Comparison of ENCODE assay signal across 13 cellular contexts in the genomic region with DNA sequence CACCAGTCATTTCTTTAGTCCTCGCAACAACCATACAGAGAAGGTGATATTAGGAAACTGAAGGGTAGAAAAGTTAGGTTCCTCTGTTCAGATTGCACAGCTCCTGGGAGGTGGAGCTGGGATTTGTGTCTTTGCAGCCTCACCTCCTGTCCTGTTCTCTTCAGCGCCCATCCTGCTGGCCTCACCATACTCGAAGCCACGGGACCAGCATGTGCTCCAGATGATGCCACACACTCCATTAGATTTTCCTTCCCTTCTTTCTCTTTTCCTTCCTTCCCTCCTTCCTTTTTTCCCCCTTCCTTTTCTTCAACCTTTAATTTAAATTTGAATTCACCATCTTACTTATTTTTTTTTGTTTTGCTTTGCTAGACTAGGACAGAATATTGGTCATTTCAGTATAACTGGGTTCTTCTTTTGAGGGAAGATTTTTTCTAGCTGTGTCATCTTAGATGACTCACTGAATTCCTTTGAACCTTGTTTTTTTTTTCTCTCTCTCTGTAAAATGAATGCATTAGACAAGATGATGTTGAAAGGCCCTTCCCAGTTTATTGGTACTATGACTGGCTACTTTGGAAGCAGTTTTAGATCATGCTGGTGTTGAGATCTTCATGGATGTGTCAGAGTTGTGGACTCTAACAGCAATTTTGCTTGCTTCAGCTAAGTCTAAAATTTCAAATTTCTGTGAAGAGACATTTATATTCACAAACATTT.
A peak's percentile ranks its signal among the peaks of the same experiment; 100 is the strongest.
DNase-seq lines count a peak whose midpoint lies in the region; ATAC-seq and TF ChIP-seq lines count a peak whose summit lies in the region.
"Had no signal": no experiment of that assay in that cellular context is flagged by ENCODE, and none has a peak within 500 bp of the region (broad histone marks: within the 10 kb centered on the region; RNA-seq: fewer than 3 reads in every experiment).

No MANE protein-coding gene starts in this region.

- H3K4me1 ChIP-seq in Panc1 (ENCODE audit: control insufficient read depth, insufficient read depth, low read length) = no peaks in the 10 kb centered on the region
- H3K4me1 ChIP-seq: Caco-2 had no signal

- POLR2A ChIA-PET in Panc1 (lab: Charles Lee) = no interaction called here

- H3K36me3 Mint-ChIP-seq in osteocyte (ENCODE audit: unreplicated experiment) = no peaks in the 10 kb centered on the region
- H3K36me3 Mint-ChIP-seq: WTC11 had no signal

- TF ChIP-seq CTCF in Panc1 (IDR thresholded peaks at IDR 0.05) (no peak), osteocyte (IDR thresholded peaks at IDR 0.05) (no peak)

- ATAC-seq in Panc1 (no peak), GM21390 (IDR thresholded peaks at IDR 0.05; ENCODE audit: unreplicated experiment) (no peak), HG02885 (IDR thresholded peaks at IDR 0.05; ENCODE audit: poor library complexity, unreplicated experiment) (no peak)
- ATAC-seq: WTC11 had no signal

- no peak overlapping the region for H3K4me3 ChIP-seq in Panc1 (ENCODE audit: low read depth in 2 of 2, low read length in 2 of 2)

- DNase-seq in Daoy (ENCODE audit: low read depth) (peak; percentile 26), Panc1 (ENCODE audit: low read depth, low spot score) (peak; percentile 2), epithelial cell of prostate (ENCODE audit: low read depth, low spot score) (peak; percentile 69), osteocyte (ENCODE audit: extremely low spot score, unreplicated experiment) (no peak), NCI-H2107 treated with DMSO at 0.1 percent for 48 hours (lab: John Stamatoyannopoulos, UW; ENCODE audit: unreplicated experiment) (no peak), NCI-H2227 treated with DMSO at 0.1 percent for 48 hours (lab: John Stamatoyannopoulos, UW) (no peak)
- DNase-seq: Caco-2, glutamatergic neuron, NCI-H187 had no signal

- H3K4me3 Mint-ChIP-seq in osteocyte (ENCODE audit: unreplicated experiment) = no peak overlapping the region
- H3K4me3 Mint-ChIP-seq: central memory CD8-positive, alpha-beta T cell; WTC11 had no signal

- intact Hi-C loops in Panc1 (cut with micrococcal nuclease; ENCODE audit: unreplicated experiment) = no loop called here

- BruUV-seq in Panc1 (replicated peaks; lab: Mats Ljungman, UMichigan) = no TSS peak

- H3K4me1 Mint-ChIP-seq in osteocyte (ENCODE audit: unreplicated experiment) = peaks cover 6% of the 10 kb centered on the region
- H3K4me1 Mint-ChIP-seq: central memory CD8-positive, alpha-beta T cell had no signal

- CTCF ChIA-PET in Panc1 (lab: Charles Lee) = no interaction called here

- no peaks in the 10 kb centered on the region for H3K36me3 ChIP-seq in Panc1 (ENCODE audit: control insufficient read depth, insufficient read depth, low read length)

- H3K9me3 ChIP-seq in Panc1 (ENCODE audit: control insufficient read depth, insufficient read depth, low read depth, low read length) = no peaks in the 10 kb centered on the region
- H3K9me3 ChIP-seq: Caco-2 had no signal

- H3K27ac ChIP-seq in Panc1 (ENCODE audit: low read length) (no peak overlapping the region), epithelial cell of prostate (peak overlapping the region; percentile 35)

- no peaks in the 10 kb centered on the region for H3K27me3 ChIP-seq in Panc1 (ENCODE audit: control insufficient read depth, insufficient read depth, low read length)

- peak overlapping the region; percentile 63 for H3K27ac Mint-ChIP-seq in osteocyte (ENCODE audit: unreplicated experiment)
- H3K27ac Mint-ChIP-seq: WTC11 had no signal

- in situ Hi-C loops in Panc1 (cut with HindIII; ENCODE audit: low pct_unique_long_range_greater_than_20kb, low sequenced_read_pairs) = no loop called here

- peaks cover 4% of the 10 kb centered on the region for H3K9me3 Mint-ChIP-seq in osteocyte (ENCODE audit: unreplicated experiment)
- H3K9me3 Mint-ChIP-seq: WTC11 had no signal

- H3K27me3 Mint-ChIP-seq in osteocyte (ENCODE audit: unreplicated experiment) = no peaks in the 10 kb centered on the region
- H3K27me3 Mint-ChIP-seq: central memory CD8-positive, alpha-beta T cell had no signal

Comparison
In these comparisons a context has a peak if more than half of its experiments do, and no peak if none do; other contexts are left out.
1. DNase-seq: peak in Daoy (single experiment), Panc1 (single experiment) and epithelial cell of prostate (single experiment); none in osteocyte (single experiment), NCI-H2107 treated with DMSO at 0.1 percent for 48 hours (single experiment) and NCI-H2227 treated with DMSO at 0.1 percent for 48 hours (single experiment).